Comparison of ENCODE assay signal across 12 cellular contexts in the genomic region with DNA sequence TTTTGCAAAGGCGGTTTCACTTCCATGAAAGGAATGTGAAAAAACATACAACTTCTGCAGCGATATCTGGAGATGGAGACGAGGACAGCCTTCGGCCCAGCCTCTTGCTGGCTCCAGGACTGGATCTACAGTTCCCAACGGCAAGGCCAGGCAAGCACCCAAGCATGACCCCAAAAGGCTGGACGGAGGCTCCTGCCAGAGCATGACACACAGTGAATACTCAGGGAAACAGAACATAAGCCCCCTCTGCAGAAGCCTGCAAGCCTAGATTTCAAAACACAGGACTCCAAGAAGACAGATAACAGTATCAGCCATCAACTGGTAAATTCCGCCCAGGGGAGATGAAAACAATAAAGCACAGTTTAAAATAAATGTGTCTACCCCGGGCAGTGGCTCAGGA. TPM values are rescaled to one million over a fixed set of nuclear protein-coding genes. Genes with fewer than 3 reads are reported as not detected.
DNase-seq lines count a peak whose midpoint lies in the region; ATAC-seq, FAIRE-seq and TF ChIP-seq lines count a peak whose summit lies in the region.
"Had no signal": no experiment of that assay in that cellular context is flagged by ENCODE, and none has a peak within 500 bp of the region (broad histone marks: within the 10 kb centered on the region; RNA-seq: fewer than 3 reads in every experiment).

No MANE protein-coding gene starts in this region.

- peak overlapping the region; percentile 94 for H3K4me2 ChIP-seq in osteoblast (ENCODE audit: insufficient read depth, low read length)

- no peak for DNase-seq in CD8-positive, alpha-beta T cell
- DNase-seq in RCC 7860 (ENCODE audit: low spot score) (peak; percentile 72), fibroblast of pulmonary artery (ENCODE audit: low read depth) (peak; percentile 36), osteoblast (ENCODE audit: insufficient read length, low spot score, missing footprints) (peak; percentile 69), dedifferentiated amniotic fluid mesenchymal stem cell (ENCODE audit: extremely low spot score) (no peak), G401 (ENCODE audit: low spot score) (no peak), mucosa of descending colon (no peak)
- DNase-seq: amniotic stem cell; DMS79; MM.1S; NCI-H526; stimulated activated CD4-positive, alpha-beta T cell treated with anti-CD3 and anti-CD28 coated beads, Interleukin-15, amount 100 ng/mL, for 24 hours had no signal

- FAIRE-seq in RCC 7860 (lab: Jason Lieb, UNC) = peak; percentile 76

- H3K27me3 Mint-ChIP-seq in CD8-positive, alpha-beta T cell (ENCODE audit: low read depth) = no peaks in the 10 kb centered on the region

- H3K27me3 ChIP-seq in CD8-positive, alpha-beta T cell (ENCODE audit: insufficient read depth, low read length) = no peaks in the 10 kb centered on the region
- no peaks in the 10 kb centered on the region for H3K27me3 ChIP-seq in osteoblast (ENCODE audit: insufficient read depth, low read length)

- no peaks in the 10 kb centered on the region for H3K9me3 ChIP-seq in CD8-positive, alpha-beta T cell (ENCODE audit: low read length)
- H3K9me3 ChIP-seq in osteoblast (ENCODE audit: low read depth, low read length) = no peaks in the 10 kb centered on the region
- H3K9me3 ChIP-seq in mucosa of descending colon = no peaks in the 10 kb centered on the region

- CTCF ChIA-PET in CD8-positive, alpha-beta T cell (lab: Charles Lee) = interaction anchor here (1.7 kb wide), 2 partner anchors 10 to 24 kb away, joined by 3 to 5 read pairs; no protein-coding TSS in a partner anchor

- intact Hi-C loops in CD8-positive, alpha-beta T cell (cut with DNase I, micrococcal nuclease) = no loop called here
- intact Hi-C loops in mucosa of descending colon (cut with DNase I, micrococcal nuclease) = no loop called here

- peak overlapping the region; percentile 50 for H3K27ac Mint-ChIP-seq in CD8-positive, alpha-beta T cell

- H4K20me1 ChIP-seq in osteoblast (ENCODE audit: insufficient read depth, low read length) = peaks cover 7% of the 10 kb centered on the region

- no peaks in the 10 kb centered on the region for H3K9me3 Mint-ChIP-seq in CD8-positive, alpha-beta T cell

- H3K4me1 ChIP-seq in CD8-positive, alpha-beta T cell (ENCODE audit: insufficient read depth, low read length) = peaks cover 25% of the 10 kb centered on the region
- H3K4me1 ChIP-seq in osteoblast (ENCODE audit: insufficient read depth, low read length) (peaks cover 24% of the 10 kb centered on the region), mucosa of descending colon (ENCODE audit: low read depth) (peaks cover 10% of the 10 kb centered on the region)

- no peaks in the 10 kb centered on the region for H3K36me3 ChIP-seq in CD8-positive, alpha-beta T cell (ENCODE audit: insufficient read depth, low read length)
- H3K36me3 ChIP-seq in osteoblast (ENCODE audit: insufficient read depth, low read length) (peaks cover 5% of the 10 kb centered on the region), mucosa of descending colon (ENCODE audit: low read depth) (no peaks in the 10 kb centered on the region)

- ATAC-seq in CD8-positive, alpha-beta T cell = no peak
- no peak for ATAC-seq in mucosa of descending colon

- no peak for TF ChIP-seq CTCF in CD8-positive, alpha-beta T cell (IDR thresholded peaks at IDR 0.05)
- TF ChIP-seq CTCF in fibroblast of pulmonary artery (IDR thresholded peaks at IDR 0.05; ENCODE audit: low read length, missing control alignments) (no peak), osteoblast (IDR thresholded peaks at IDR 0.05; ENCODE audit: extremely low read depth, low read depth, low read length) (no peak), mucosa of descending colon (IDR thresholded peaks at IDR 0.05) (no peak)

- POLR2A ChIA-PET in CD8-positive, alpha-beta T cell (lab: Charles Lee) = no interaction called here

- H3K36me3 Mint-ChIP-seq in CD8-positive, alpha-beta T cell = peaks cover 29% of the 10 kb centered on the region

- peaks cover 70% of the 10 kb centered on the region for H3K79me2 ChIP-seq in osteoblast (ENCODE audit: insufficient read depth, low read length)

- no peak overlapping the region for H3K27ac ChIP-seq in CD8-positive, alpha-beta T cell (ENCODE audit: low read depth, low read length)
- H3K27ac ChIP-seq in osteoblast (ENCODE audit: low read depth, low read length) = no peak overlapping the region

- no peak overlapping the region for H2AFZ ChIP-seq in osteoblast (ENCODE audit: low read length)

- H3K4me3 ChIP-seq in CD8-positive, alpha-beta T cell (ENCODE audit: low read depth, low read length) = no peak overlapping the region
- peak overlapping the region; percentile 79 for H3K4me3 ChIP-seq in fibroblast of pulmonary artery (replicated peaks; ENCODE audit: low read depth, low read length)
- no peak overlapping the region for H3K4me3 ChIP-seq in osteoblast (ENCODE audit: insufficient read depth, low read length)
- no peak overlapping the region for H3K4me3 ChIP-seq in mucosa of descending colon

- in situ Hi-C loops in G401 (cut with HindIII; ENCODE audit: low sequenced_read_pairs) = no loop called here

- H3K4me3 Mint-ChIP-seq in CD8-positive, alpha-beta T cell = peak overlapping the region; percentile 15

- peaks cover 55% of the 10 kb centered on the region for H3K4me1 Mint-ChIP-seq in CD8-positive, alpha-beta T cell (ENCODE audit: low read depth)

RNA-seq across cellular contexts. Expression of gene LRRC27, which starts 3.3 kb away (rescaled TPM):
- 1 to 10 TPM in 1 of 2 experiments, under 1 TPM in 1; 0.68 to 3.2 TPM for total RNA-seq in CD8-positive, alpha-beta T cell
- total RNA-seq in osteoblast = 11.2 and 13.4 TPM in 2 replicates
- total RNA-seq in G401 (2014; rRNA removed; shearing (Covaris generic)) = 3.7 and 11.0 TPM in 2 replicates
- total RNA-seq in mucosa of descending colon = 10 to 100 TPM in 2 of 3 donors, 1 to 10 TPM in 1; 6.9 to 12.2 (median 11.1) TPM

RNA-seq across cellular contexts. Expression of gene STK32C, which starts 21.0 kb away (rescaled TPM):
- total RNA-seq in CD8-positive, alpha-beta T cell = 1 to 10 TPM; 5.0 to 5.4 TPM
- total RNA-seq in osteoblast (12.7 and 14.5 TPM in 2 replicates), mucosa of descending colon (10 to 100 TPM in 2 of 3 donors, 1 to 10 TPM in 1; 4.5 to 11.5 (median 11.1) TPM)
- total RNA-seq in G401 (2014; rRNA removed; shearing (Covaris generic)) = 27.8 and 28.3 TPM in 2 replicates

Comparison
In these comparisons a context has a peak if more than half of its experiments do, and no peak if none do; other contexts are left out.
1. DNase-seq: peak in RCC 7860 (single experiment), fibroblast of pulmonary artery (single experiment) and osteoblast (single experiment); none in CD8-positive, alpha-beta T cell (0 of 7), dedifferentiated amniotic fluid mesenchymal stem cell (single experiment), G401 (single experiment) and mucosa of descending colon (0 of 3).